ENCODE assay signal across 23 cellular contexts in the genomic region with DNA sequence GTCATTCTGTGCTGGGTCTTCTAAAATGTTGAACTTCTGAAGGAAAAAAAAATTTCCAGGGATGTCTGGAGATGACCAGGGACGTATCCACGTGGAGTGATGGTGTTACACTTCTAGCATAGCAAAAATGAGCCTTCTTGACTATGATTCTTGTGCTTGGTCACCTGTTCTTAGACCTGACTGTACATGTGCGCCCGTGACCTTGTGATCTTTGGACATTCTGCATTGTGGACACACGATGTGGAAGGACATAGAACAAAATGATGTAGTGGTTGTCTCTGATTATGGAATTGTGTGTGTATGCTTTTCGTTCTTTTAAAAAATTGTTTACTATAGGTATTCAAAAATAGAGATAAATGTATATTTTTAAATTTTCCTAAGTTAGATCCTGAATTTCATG.
DNase-seq lines count a peak whose midpoint lies in the region; ATAC-seq, FAIRE-seq and TF ChIP-seq lines count a peak whose summit lies in the region.
"Had no signal": no experiment of that assay in that cellular context is flagged by ENCODE, and none has a peak within 500 bp of the region (broad histone marks: within the 10 kb centered on the region; RNA-seq: fewer than 3 reads in every experiment).

No MANE protein-coding gene starts in this region.

- DNase-seq in K562 (ENCODE audit: extremely low read depth in 1 of 4, low spot score in 3 of 4): peak in 1 of 4 experiments; percentile 33
- no peak for DNase-seq in HepG2 (ENCODE audit: low spot score)
- no peak for DNase-seq in C1 segment of cervical spinal cord (lab: John Stamatoyannopoulos, UW)
- no peak for DNase-seq in activated CD4-positive, alpha-beta T cell treated with anti-CD3 and anti-CD28 coated beads for 1 hour
- no peak for DNase-seq in DMS53 treated with DMSO at 0.1 percent for 48 hours (lab: John Stamatoyannopoulos, UW; ENCODE audit: unreplicated experiment)
- DNase-seq: 8988T; ACHN; AML-193; BE2C; CD4-positive, alpha-beta T cell; CD8-positive, alpha-beta memory T cell; DMS 273 treated with DMSO at 0.1 percent for 48 hours; DMS79 treated with DMSO at 0.1 percent for 48 hours; GOT3; HFFc6 had no signal

- H3K36me3 ChIP-seq in BLaER1 treated with 17β-estradiol and CSF1 and Interleukin-3, amounts not matched to agents 10 nM and 100 nM: peaks cover 7 to 39% (median 15%) of the 10 kb centered on the region in 11 experiments; a peak in 17 of 22 replicates
- H3K36me3 ChIP-seq in K562 (ENCODE audit: control insufficient read depth, insufficient read depth, low read length) (no peaks in the 10 kb centered on the region), HepG2 (replicated peaks in 1 of 2; ENCODE audit: control insufficient read depth in 1 of 2, insufficient read depth in 2 of 2, low read length in 2 of 2) (peaks cover 0 to 6% of the 10 kb centered on the region in 2 experiments; a peak in 1 of 5 replicates)
- H3K36me3 ChIP-seq: BE2C, HAP-1 had no signal

- H3K9ac ChIP-seq in BLaER1 treated with 17β-estradiol and CSF1 and Interleukin-3, amounts not matched to agents 10 nM and 100 nM: no peak overlapping the region
- H3K9ac ChIP-seq in K562 (ENCODE audit: insufficient read depth in 1 of 2, low read depth in 2 of 2, low read length in 2 of 2): peak overlapping the region in 1 of 2 experiments; percentile 46; a peak in 1 of 4 replicates
- no peak overlapping the region for H3K9ac ChIP-seq in HepG2 (ENCODE audit: insufficient read depth, low read depth, low read length)

- BruUV-seq in K562 (replicated peaks; lab: Mats Ljungman, UMichigan) (no TSS peak), HepG2 (replicated peaks; lab: Mats Ljungman, UMichigan) (no TSS peak)

- H3K27me3 ChIP-seq in BLaER1 treated with 17β-estradiol and CSF1 and Interleukin-3, amounts not matched to agents 10 nM and 100 nM: no peaks in the 10 kb centered on the region
- no peaks in the 10 kb centered on the region for H3K27me3 ChIP-seq in K562 (ENCODE audit: control insufficient read depth in 2 of 2, insufficient read depth in 2 of 2, low read length in 2 of 2)
- no peaks in the 10 kb centered on the region for H3K27me3 ChIP-seq in HepG2 (ENCODE audit: control insufficient read depth in 1 of 2, insufficient read depth in 2 of 2, low read length in 2 of 2)
- H3K27me3 ChIP-seq: BE2C had no signal

- in situ Hi-C loops in K562 (cut with MboI) (loop anchor here (25.0 kb wide), 1 partner anchor 724 kb away; no protein-coding TSS in a partner anchor), HepG2 (cut with HindIII; ENCODE audit: extremely low pct_ligation_motif_present, low pct_unique_long_range_greater_than_20kb) (no loop called here)

- TF ChIP-seq CTCF in K562 (IDR thresholded peaks at IDR 0.05 in 2 of 3, conservative IDR thresholded peaks at IDR 0.05 in 1 of 3; ENCODE audit: insufficient read depth in 2 of 3, low read depth in 1 of 3, low read length in 3 of 3) (no peak), HepG2 (CRISPR knock-in tag; IDR thresholded peaks at IDR 0.05) (no peak)

- no peak overlapping the region for H3K4me3 ChIP-seq in BLaER1 treated with 17β-estradiol and CSF1 and Interleukin-3, amounts not matched to agents 10 nM and 100 nM
- H3K4me3 ChIP-seq in K562: no peak overlapping the region
- no peak overlapping the region for H3K4me3 ChIP-seq in HepG2 (replicated peaks in 1 of 3; ENCODE audit: insufficient read depth in 1 of 3, low read depth in 2 of 3, low read length in 3 of 3)
- H3K4me3 ChIP-seq: A549, HAP-1 had no signal

- TF ChIP-seq RAD21 in K562 (CRISPR knock-in tag; conservative IDR thresholded peaks at IDR 0.05 in 1 of 2, IDR thresholded peaks at IDR 0.05 in 1 of 2): no peak
- no peak for TF ChIP-seq RAD21 in HepG2 (CRISPR knock-in tag; IDR thresholded peaks at IDR 0.05)

- H3K9me3 ChIP-seq in BLaER1 treated with 17β-estradiol and CSF1 and Interleukin-3, amounts not matched to agents 10 nM and 100 nM (replicated peaks in 1 of 11): peaks cover 0 to 7% (median 0%) of the 10 kb centered on the region in 11 experiments; a peak in 3 of 22 replicates
- H3K9me3 ChIP-seq in K562 (replicated peaks; ENCODE audit: control insufficient read depth, insufficient read depth, low read depth, low read length) (no peaks in the 10 kb centered on the region), HepG2 (ENCODE audit: low read length) (no peaks in the 10 kb centered on the region)
- H3K9me3 ChIP-seq: A549, BE2C, HAP-1 had no signal

- H3K4me1 ChIP-seq in BLaER1 treated with 17β-estradiol and CSF1 and Interleukin-3, amounts not matched to agents 10 nM and 100 nM: peaks cover 36 to 61% (median 45%) of the 10 kb centered on the region in 10 experiments
- H3K4me1 ChIP-seq in K562 (replicated peaks in 1 of 2; ENCODE audit: control insufficient read depth in 2 of 2, insufficient read depth in 2 of 2, low read length in 2 of 2) (peaks cover 10 to 18% of the 10 kb centered on the region in 2 experiments; a peak in 4 of 5 replicates), HepG2 (ENCODE audit: insufficient read depth, low read length) (peaks cover 7% of the 10 kb centered on the region)
- H3K4me1 ChIP-seq: A549, BE2C had no signal

- TF ChIP-seq EP300 in K562 (IDR thresholded peaks at IDR 0.05; ENCODE audit: low read length) (no peak), HepG2 (IDR thresholded peaks at IDR 0.05; ENCODE audit: low read depth in 2 of 2, low read length in 2 of 2) (no peak), HepG2 (CRISPR knock-in tag; IDR thresholded peaks at IDR 0.05; ENCODE audit: borderline replicate concordance) (no peak)

- H3K79me2 ChIP-seq in K562 (ENCODE audit: control insufficient read depth, insufficient read depth, low read length) (no peaks in the 10 kb centered on the region), HepG2 (ENCODE audit: insufficient read depth, low read length) (peaks cover 2% of the 10 kb centered on the region)

- H2AFZ ChIP-seq in K562 (ENCODE audit: low read depth, low read length) (peak overlapping the region; percentile 83), HepG2 (ENCODE audit: low read length) (no peak overlapping the region)

- intact Hi-C loops in K562 (cut with micrococcal nuclease) (no loop called here), HepG2 (cut with micrococcal nuclease; ENCODE audit: unreplicated experiment) (no loop called here)

- POLR2A ChIA-PET in K562 (lab: Yijun Ruan, JAX) (interaction anchor here (1.0 kb wide), 1 partner anchor 12 kb away, joined by 3 read pairs; no protein-coding TSS in a partner anchor), HepG2 (lab: Yijun Ruan, JAX) (no interaction called here)

- WGBS in K562 (ENCODE audit: insufficient coverage, low coverage, missing lambda C conversion rate): 57% methylated on average over 6 of the region's 6 CpGs
- 85% methylated on average over 6 of the region's 6 CpGs for WGBS in HepG2 (ENCODE audit: low lambda C conversion rate)

- no peaks in the 10 kb centered on the region for H3K9me1 ChIP-seq in K562 (ENCODE audit: control insufficient read depth, insufficient read depth, low read length)

- CTCF ChIA-PET in K562 (lab: Yijun Ruan, JAX; ENCODE audit: low intra/inter-chr PET ratio): interaction anchor here (0.6 kb wide), 1 partner anchor 499 kb away, joined by 3 read pairs; no protein-coding TSS in a partner anchor
- CTCF ChIA-PET in HepG2 (lab: Yijun Ruan, JAX; ENCODE audit: low intra/inter-chr PET ratio, low total read pairs): no interaction called here

- TF ChIP-seq POLR2A in K562 (conservative IDR thresholded peaks at IDR 0.05): no peak
- no peak for TF ChIP-seq POLR2A in HepG2 (IDR thresholded peaks at IDR 0.05; ENCODE audit: insufficient read depth in 1 of 2, low read depth in 2 of 2, low read length in 2 of 2)

- peak overlapping the region in 10 of 11 experiments; percentile 82 to 98 (median 92); a peak in 17 of 22 replicates for H3K4me2 ChIP-seq in BLaER1 treated with 17β-estradiol and CSF1 and Interleukin-3, amounts not matched to agents 10 nM and 100 nM
- peak overlapping the region; percentile 70 for H3K4me2 ChIP-seq in K562 (ENCODE audit: insufficient read depth, low read length)
- H3K4me2 ChIP-seq in HepG2 (ENCODE audit: low read depth, low read length): no peak overlapping the region
- H3K4me2 ChIP-seq: A549 had no signal

- peaks cover 0 to 90% (median 0%) of the 10 kb centered on the region in 11 experiments; a peak in 6 of 22 replicates for H4K20me1 ChIP-seq in BLaER1 treated with 17β-estradiol and CSF1 and Interleukin-3, amounts not matched to agents 10 nM and 100 nM
- H4K20me1 ChIP-seq in K562 (replicated peaks; ENCODE audit: control insufficient read depth, insufficient read depth, low read length): no peaks in the 10 kb centered on the region; the same call in 1 of the 2 replicates
- H4K20me1 ChIP-seq in HepG2 (ENCODE audit: insufficient read depth, low read length): no peaks in the 10 kb centered on the region

- ATAC-seq in K562: peak; percentile 18; the same call in 2 of the 3 replicates
- no peak for ATAC-seq in HepG2
- no peak for ATAC-seq in HG03159 (IDR thresholded peaks at IDR 0.05; ENCODE audit: unreplicated experiment)
- ATAC-seq: A549 had no signal

- H3K27ac ChIP-seq in BLaER1 treated with 17β-estradiol and CSF1 and Interleukin-3, amounts not matched to agents 10 nM and 100 nM: no peak overlapping the region
- H3K27ac ChIP-seq in K562 (ENCODE audit: extremely low read depth, low read depth, low read length) (peak overlapping the region; percentile 47), HepG2 (ENCODE audit: extremely low read length, insufficient read depth, low read length) (no peak overlapping the region)
- H3K27ac ChIP-seq: A549 had no signal

- FAIRE-seq in K562 (lab: Jason Lieb, UNC) (no peak), HepG2 (lab: Jason Lieb, UNC) (no peak)
- FAIRE-seq: A549, D721Med, G401.6, GM12892, H54 had no signal

TF ChIP-seq in K562, 482 proteins besides CTCF, POLR2A, EP300 and RAD21 (continues in another document):
- TF ChIP-seq PHB (CRISPR knock-in tag; IDR thresholded peaks at IDR 0.05) (no peak), EP400 (IDR thresholded peaks at IDR 0.05) (peak; percentile 10; the same call in 1 of the 2 replicates)
- TF ChIP-seq, protein P1, sequence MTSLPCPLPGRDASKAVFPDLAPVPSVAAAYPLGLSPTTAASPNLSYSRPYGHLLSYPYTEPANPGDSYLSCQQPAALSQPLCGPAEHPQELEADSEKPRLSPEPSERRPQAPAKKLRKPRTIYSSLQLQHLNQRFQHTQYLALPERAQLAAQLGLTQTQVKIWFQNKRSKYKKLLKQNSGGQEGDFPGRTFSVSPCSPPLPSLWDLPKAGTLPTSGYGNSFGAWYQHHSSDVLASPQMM (CRISPR knock-in tag; IDR thresholded peaks at IDR 0.05): no peak

TF ChIP-seq in HepG2, 621 proteins besides CTCF, POLR2A, EP300 and RAD21 (continues in another document):
- TF ChIP-seq TEF (CRISPR knock-in tag; IDR thresholded peaks at IDR 0.05) (no peak), HNF4A (CRISPR knock-in tag; IDR thresholded peaks at IDR 0.05) (0 out of 2 replicates have a peak, but pooled peaks have one; percentile 6), THAP11 (CRISPR knock-in tag; IDR thresholded peaks at IDR 0.05) (no peak)
